8 cellular contexts compared by ENCODE assay signal in genomic region chr9:93682155-93682968, GRCh38.
DNase-seq lines count a peak whose midpoint lies in the region; ATAC-seq and TF ChIP-seq lines count a peak whose summit lies in the region.

No MANE protein-coding gene starts in this region.

- H3K4me1 ChIP-seq in HEK293 (ENCODE audit: control insufficient read depth, insufficient read depth, low read length) (no peaks in the 10 kb centered on the region), fibroblast of lung (ENCODE audit: control insufficient read depth, extremely low read depth, insufficient read depth, low read length) (no peaks in the 10 kb centered on the region), testis (no peaks in the 10 kb centered on the region)

- H2AFZ ChIP-seq in fibroblast of lung (ENCODE audit: low read length) = no peak overlapping the region

- H3K4me3 Mint-ChIP-seq in nephron progenitor cell = no peak overlapping the region

- H4K20me1 ChIP-seq in fibroblast of lung (ENCODE audit: control insufficient read depth, extremely low read depth, insufficient read depth, low read length) = no peaks in the 10 kb centered on the region

- H3K9me3 ChIP-seq in HEK293 (ENCODE audit: control insufficient read depth, insufficient read depth, low read depth, low read length) = no peaks in the 10 kb centered on the region
- H3K9me3 ChIP-seq in fibroblast of lung (ENCODE audit: control insufficient read depth, insufficient read depth, low read depth, low read length) = no peaks in the 10 kb centered on the region
- H3K9me3 ChIP-seq in testis = no peaks in the 10 kb centered on the region

- no peak for TF ChIP-seq POLR2A in testis (IDR thresholded peaks at IDR 0.05)

- no peaks in the 10 kb centered on the region for H3K79me2 ChIP-seq in fibroblast of lung (ENCODE audit: control insufficient read depth, insufficient read depth, low read length)

- peaks cover 8% of the 10 kb centered on the region for H3K36me3 Mint-ChIP-seq in nephron progenitor cell (ENCODE audit: low read depth)

- TF ChIP-seq CTCF in HEK293 (tag by site-specific recombination; IDR thresholded peaks at IDR 0.05) = peak; percentile 49
- TF ChIP-seq CTCF in fibroblast of lung (conservative IDR thresholded peaks at IDR 0.05 in 1 of 2, IDR thresholded peaks at IDR 0.05 in 1 of 2; ENCODE audit: low read depth in 1 of 2, low read length in 2 of 2) = peak; percentile 75 to 84
- TF ChIP-seq CTCF in nephron progenitor cell (IDR thresholded peaks at IDR 0.05) = peak; percentile 78
- TF ChIP-seq CTCF in testis (IDR thresholded peaks at IDR 0.05) = peak; percentile 54 to 79 (median 74)

- H3K27me3 ChIP-seq in fibroblast of lung (ENCODE audit: control insufficient read depth, insufficient read depth, low read length) (no peaks in the 10 kb centered on the region), testis (no peaks in the 10 kb centered on the region)

- H3K9ac ChIP-seq in fibroblast of lung (ENCODE audit: insufficient read depth, low read length) = no peak overlapping the region

- no peak overlapping the region for H3K4me2 ChIP-seq in fibroblast of lung (ENCODE audit: extremely low read depth, insufficient read depth, low read length)

- H3K27ac ChIP-seq in HEK293 (ENCODE audit: extremely low read depth, low read depth, low read length) (no peak overlapping the region), fibroblast of lung (ENCODE audit: insufficient read depth, low read length) (no peak overlapping the region), testis (no peak overlapping the region)

- H3K36me3 ChIP-seq in HEK293 (ENCODE audit: control insufficient read depth in 2 of 2, insufficient read depth in 1 of 2, low read length in 2 of 2) = peaks cover 0 to 8% of the 10 kb centered on the region in 2 experiments; a peak in 1 of 3 replicates
- H3K36me3 ChIP-seq in fibroblast of lung (ENCODE audit: control insufficient read depth, insufficient read depth, low read length) = peaks cover 6% of the 10 kb centered on the region
- H3K36me3 ChIP-seq in testis (ENCODE audit: low read depth, missing control alignments) = no peaks in the 10 kb centered on the region

- peak; percentile 85 for DNase-seq in COLO668 (lab: John Stamatoyannopoulos, UW; ENCODE audit: unreplicated experiment)
- DNase-seq in NCI-H82 treated with DMSO at 0.1 percent for 48 hours (lab: John Stamatoyannopoulos, UW; ENCODE audit: unreplicated experiment) = peak; percentile 12
- DNase-seq in activated T-cell treated with anti-CD3 and anti-CD28 coated beads for 4 hours = peak; percentile 57
- peak; percentile 15 to 39 for DNase-seq in fibroblast of lung (ENCODE audit: low read depth in 2 of 2)
- DNase-seq in nephron progenitor cell = peak; percentile 88
- peak; percentile 79 for DNase-seq in testis

- H3K4me3 ChIP-seq in HEK293 (ENCODE audit: low read depth, low read length) = no peak overlapping the region
- H3K4me3 ChIP-seq in fibroblast of lung (replicated peaks in 1 of 4; ENCODE audit: control extremely low read depth in 1 of 4, insufficient read depth in 1 of 4, low read depth in 3 of 4, low read length in 4 of 4) = no peak overlapping the region
- no peak overlapping the region for H3K4me3 ChIP-seq in testis

- H3K27ac Mint-ChIP-seq in nephron progenitor cell = peak overlapping the region; percentile 31

- H3K4me1 Mint-ChIP-seq in nephron progenitor cell = peaks cover 5% of the 10 kb centered on the region

- CTCF ChIA-PET in HEK293 (lab: Yijun Ruan, JAX) = interaction anchor here (0.6 to 6.4 kb wide), 36 partner anchors 9 to 834 kb away, joined by 3 to 96 read pairs (median 4); no protein-coding TSS in a partner anchor

- WGBS in testis, 2 donors = 50 to 54% methylated on average over 18 to 19 of the region's 19 CpGs

- H3K9me3 Mint-ChIP-seq in nephron progenitor cell = peaks cover 3% of the 10 kb centered on the region

- intact Hi-C loops in testis (cut with DNase I; ENCODE audit: low total_unique reads) = loop anchor here (5.0 kb wide), 1 partner anchor 280 kb away; no protein-coding TSS in a partner anchor

- peaks cover 6% of the 10 kb centered on the region for H3K27me3 Mint-ChIP-seq in nephron progenitor cell (ENCODE audit: low read depth, poor library complexity)

- ATAC-seq in GM19023 (IDR thresholded peaks at IDR 0.05; ENCODE audit: unreplicated experiment) = no peak

- POLR2A ChIA-PET in HEK293 (lab: Yijun Ruan, JAX) = interaction anchor here (0.9 kb wide), 1 partner anchor 320 kb away, joined by 3 read pairs; no protein-coding TSS in a partner anchor

TF ChIP-seq in HEK293, 187 proteins besides CTCF, POLR2A, EP300 and RAD21:
- no peak for TF ChIP-seq ZNF664 (tag by site-specific recombination; IDR thresholded peaks at IDR 0.05)
- peak; percentile 67 for TF ChIP-seq ZNF654 (tag by site-specific recombination; IDR thresholded peaks at IDR 0.05; ENCODE audit: low read depth)
- peak; percentile 36; the same call in 1 of the 2 replicates for TF ChIP-seq KLF1 (tag by site-specific recombination; IDR thresholded peaks at IDR 0.05)

Comparison
In these comparisons a context has a peak if more than half of its experiments do, and no peak if none do; other contexts are left out.
1. DNase-seq: peak in every context shown above with its lines; median percentile 88 in nephron progenitor cell; 85 in COLO668; 79 in testis; 57 in activated T-cell treated with anti-CD3 and anti-CD28 coated beads for 4 hours; 27 in fibroblast of lung; 12 in NCI-H82 treated with DMSO at 0.1 percent for 48 hours.